In the genomic region with DNA sequence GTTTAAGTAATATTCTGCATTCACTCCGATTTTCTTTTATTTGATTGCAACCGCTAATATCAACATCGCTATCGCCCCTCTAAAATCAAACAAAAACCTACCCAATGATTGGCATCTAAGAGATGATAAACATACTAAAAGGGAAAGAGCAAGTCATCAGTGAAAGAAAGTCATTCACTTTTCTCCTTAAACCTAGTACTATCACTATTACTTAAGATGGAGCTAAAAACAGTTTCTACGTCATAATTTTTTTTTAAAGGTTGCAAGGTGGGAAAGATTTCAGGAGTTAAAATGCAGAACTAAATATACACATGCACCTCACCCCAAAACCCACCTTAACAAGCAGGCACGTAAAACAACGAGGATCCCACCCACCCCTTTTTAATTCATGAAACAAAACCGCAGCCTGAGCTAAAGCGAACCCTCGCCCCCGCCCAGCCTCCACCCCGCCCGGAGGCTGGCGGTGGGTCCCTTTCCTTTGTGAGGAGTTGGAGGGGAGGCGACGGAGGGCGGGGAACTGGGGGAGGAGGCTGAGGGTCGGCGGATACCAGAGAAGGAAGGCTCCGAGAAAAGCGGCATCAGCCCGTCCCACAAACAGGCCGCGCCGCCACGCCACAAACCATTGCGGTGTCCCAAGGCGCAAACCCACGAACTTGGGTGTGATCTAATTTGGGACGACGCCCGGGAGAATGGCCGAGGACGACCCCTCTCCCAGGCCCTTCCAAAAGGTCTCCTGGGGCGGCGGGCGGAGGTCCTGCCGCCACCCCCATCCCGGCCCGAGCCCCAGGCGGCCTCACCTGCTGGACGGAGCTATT, we compare ENCODE assay signal across 8 cellular contexts. TPM values are rescaled to one million over a fixed set of nuclear protein-coding genes. Genes with fewer than 3 reads are reported as not detected.
DNase-seq lines count a peak whose midpoint lies in the region; ATAC-seq and TF ChIP-seq lines count a peak whose summit lies in the region.

No MANE protein-coding gene starts in this region.

- DNase-seq in NCI-H1694 treated with DMSO at 0.1 percent for 48 hours (lab: John Stamatoyannopoulos, UW) (peak; percentile 43), NCI-H1694 (lab: John Stamatoyannopoulos, UW) (no peak), NCI-H226 (peak; percentile 28), activated T-cell treated with anti-CD3 and anti-CD28 coated beads for 48 hours (ENCODE audit: low read depth) (peak; percentile 60), fibroblast of gingiva (ENCODE audit: low read depth) (peak; percentile 3), stomach (peak; percentile 34)

- peak overlapping the region; percentile 98 for H3K9ac ChIP-seq in neural cell (ENCODE audit: low read length)

- H3K9me3 ChIP-seq in neural cell (ENCODE audit: low read length) (no peaks in the 10 kb centered on the region), stomach (no peaks in the 10 kb centered on the region)

- H4K20me1 ChIP-seq in neural cell (ENCODE audit: insufficient read depth): no peaks in the 10 kb centered on the region

- peak overlapping the region; percentile 83 for H3K4me2 ChIP-seq in neural cell (ENCODE audit: low read length)

- H3K27me3 ChIP-seq in neural cell (ENCODE audit: insufficient read depth, low read depth, low read length): no peaks in the 10 kb centered on the region
- no peaks in the 10 kb centered on the region for H3K27me3 ChIP-seq in stomach

- H3K9me2 ChIP-seq in neural cell (ENCODE audit: insufficient read depth, low read length): no peaks in the 10 kb centered on the region

- peak; percentile 10 for ATAC-seq in HG02885 (IDR thresholded peaks at IDR 0.05; ENCODE audit: poor library complexity, unreplicated experiment)

- no peak for TF ChIP-seq POLR2A in stomach (IDR thresholded peaks at IDR 0.05)

- no peak for TF ChIP-seq RAD21 in neural cell (conservative IDR thresholded peaks at IDR 0.05)

- intact Hi-C loops in stomach (cut with DNase I; ENCODE audit: low total_unique reads): no loop called here

- no peaks in the 10 kb centered on the region for H3F3A ChIP-seq in neural cell (ENCODE audit: insufficient read depth, low read length, poor library complexity, severe bottlenecking)

- H3K36me3 ChIP-seq in neural cell (ENCODE audit: insufficient read depth, low read length) (no peaks in the 10 kb centered on the region), stomach (no peaks in the 10 kb centered on the region)

- no peak for TF ChIP-seq EP300 in neural cell (conservative IDR thresholded peaks at IDR 0.05; ENCODE audit: poor library complexity, severe bottlenecking)
- TF ChIP-seq EP300 in stomach (IDR thresholded peaks at IDR 0.05): no peak

- H3K27ac ChIP-seq in neural cell (ENCODE audit: low read length): peak overlapping the region; percentile 94
- peak overlapping the region; percentile 93 to 100 (median 99) for H3K27ac ChIP-seq in stomach

- TF ChIP-seq CTCF in neural cell (IDR thresholded peaks at IDR 0.05; ENCODE audit: poor library complexity, severe bottlenecking) (no peak), stomach (IDR thresholded peaks at IDR 0.05) (no peak)

- 0 to 1% (median 0%) methylated on average over 18 to 42 of the region's 42 CpGs for WGBS in stomach, 5 donors

- H3K4me3 ChIP-seq in neural cell (ENCODE audit: low read length) (peak overlapping the region; percentile 96), stomach (peak overlapping the region; percentile 74 to 92 (median 80))

- peaks cover 54% of the 10 kb centered on the region for H3K79me2 ChIP-seq in neural cell (replicated peaks; ENCODE audit: insufficient read depth, low read length)

- H3K4me1 ChIP-seq in stomach: peaks cover 20 to 54% (median 39%) of the 10 kb centered on the region in 4 donors

- peak overlapping the region; percentile 93 for H2AFZ ChIP-seq in neural cell (ENCODE audit: low read depth, low read length)

TF ChIP-seq in neural cell, 6 proteins besides CTCF, POLR2A, EP300 and RAD21:
- TF ChIP-seq EZH2 (IDR thresholded peaks at IDR 0.05; ENCODE audit: borderline replicate concordance, insufficient read depth, low read length, poor library complexity, severe bottlenecking) (no peak), SMC3 (conservative IDR thresholded peaks at IDR 0.05; ENCODE audit: poor library complexity) (no peak), POLR2AphosphoS5 (IDR thresholded peaks at IDR 0.05) (peak; percentile 69)
- TF ChIP-seq, protein P1, sequence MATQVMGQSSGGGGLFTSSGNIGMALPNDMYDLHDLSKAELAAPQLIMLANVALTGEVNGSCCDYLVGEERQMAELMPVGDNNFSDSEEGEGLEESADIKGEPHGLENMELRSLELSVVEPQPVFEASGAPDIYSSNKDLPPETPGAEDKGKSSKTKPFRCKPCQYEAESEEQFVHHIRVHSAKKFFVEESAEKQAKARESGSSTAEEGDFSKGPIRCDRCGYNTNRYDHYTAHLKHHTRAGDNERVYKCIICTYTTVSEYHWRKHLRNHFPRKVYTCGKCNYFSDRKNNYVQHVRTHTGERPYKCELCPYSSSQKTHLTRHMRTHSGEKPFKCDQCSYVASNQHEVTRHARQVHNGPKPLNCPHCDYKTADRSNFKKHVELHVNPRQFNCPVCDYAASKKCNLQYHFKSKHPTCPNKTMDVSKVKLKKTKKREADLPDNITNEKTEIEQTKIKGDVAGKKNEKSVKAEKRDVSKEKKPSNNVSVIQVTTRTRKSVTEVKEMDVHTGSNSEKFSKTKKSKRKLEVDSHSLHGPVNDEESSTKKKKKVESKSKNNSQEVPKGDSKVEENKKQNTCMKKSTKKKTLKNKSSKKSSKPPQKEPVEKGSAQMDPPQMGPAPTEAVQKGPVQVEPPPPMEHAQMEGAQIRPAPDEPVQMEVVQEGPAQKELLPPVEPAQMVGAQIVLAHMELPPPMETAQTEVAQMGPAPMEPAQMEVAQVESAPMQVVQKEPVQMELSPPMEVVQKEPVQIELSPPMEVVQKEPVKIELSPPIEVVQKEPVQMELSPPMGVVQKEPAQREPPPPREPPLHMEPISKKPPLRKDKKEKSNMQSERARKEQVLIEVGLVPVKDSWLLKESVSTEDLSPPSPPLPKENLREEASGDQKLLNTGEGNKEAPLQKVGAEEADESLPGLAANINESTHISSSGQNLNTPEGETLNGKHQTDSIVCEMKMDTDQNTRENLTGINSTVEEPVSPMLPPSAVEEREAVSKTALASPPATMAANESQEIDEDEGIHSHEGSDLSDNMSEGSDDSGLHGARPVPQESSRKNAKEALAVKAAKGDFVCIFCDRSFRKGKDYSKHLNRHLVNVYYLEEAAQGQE (IDR thresholded peaks at IDR 0.05; ENCODE audit: borderline replicate concordance): no peak

RNA-seq across cellular contexts. Expression of a gene that starts 0.8 kb away (rescaled TPM):
- polyA plus RNA-seq in neural cell: 127 and 133 TPM in 2 replicates
- 325 and 328 TPM in 2 replicates for polyA minus RNA-seq in neural cell
- total RNA-seq in stomach: 100 to 1,000 TPM in 2 of 5 donors, 10 to 100 TPM in 3; 68.3 to 124 (median 91.6) TPM
- 10 to 100 TPM; 24.5 to 34.5 (median 27.1) TPM for polyA plus RNA-seq in stomach
